Comparison of ENCODE assay signal across 1 cellular context in the genomic region with DNA sequence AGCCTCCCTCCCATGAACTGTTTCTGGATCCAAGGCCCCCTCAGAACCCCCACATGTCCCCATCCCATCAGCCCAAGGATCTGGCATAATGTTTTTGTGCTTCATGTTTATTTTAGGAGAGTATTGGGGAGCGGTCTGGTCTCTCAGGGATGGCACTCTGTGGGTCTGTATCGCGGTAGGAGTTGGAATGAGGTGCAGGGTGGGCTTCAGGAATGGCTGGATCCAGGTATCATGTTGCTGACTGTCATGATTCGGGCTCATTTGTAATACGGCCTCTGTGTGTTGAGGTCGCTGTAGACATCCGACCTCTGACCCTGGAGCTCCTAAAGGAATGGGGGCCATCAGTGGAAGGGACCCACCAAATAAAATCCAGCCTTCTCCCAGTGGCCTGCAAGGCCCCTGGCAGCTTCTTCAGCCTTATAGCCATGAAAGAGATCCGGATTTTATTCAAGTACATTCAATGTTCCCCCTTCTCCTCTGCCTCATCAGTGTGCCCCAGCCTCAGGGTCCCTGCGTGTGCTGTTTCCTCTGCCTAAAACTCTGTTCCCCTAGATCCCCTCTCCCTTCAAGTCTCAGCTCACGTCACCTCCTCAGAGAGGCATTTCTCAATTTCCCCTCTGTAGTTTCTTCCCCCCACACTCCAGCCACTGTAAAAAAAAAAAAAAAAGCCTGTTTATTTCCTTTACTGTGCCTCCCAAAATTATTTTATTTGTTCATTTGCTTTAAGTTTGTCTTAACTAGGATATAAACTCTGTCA.
A peak's percentile ranks its signal among the peaks of the same experiment; 100 is the strongest.
TF ChIP-seq lines count a peak whose summit lies in the region.

No MANE protein-coding gene starts in this region.

TF ChIP-seq in WTC11, 78 proteins besides CTCF, POLR2A, EP300 and RAD21 (continued from another document):
- TF ChIP-seq GTF2I (CRISPR knock-in tag; conservative IDR thresholded peaks at IDR 0.05), result peak; percentile 55; the same call in 1 of the 2 replicates
- no peak for TF ChIP-seq ZNF121 (CRISPR knock-in tag; IDR thresholded peaks at IDR 0.05)
- no peak for TF ChIP-seq ATF1 (CRISPR knock-in tag; IDR thresholded peaks at IDR 0.05)
- no peak for TF ChIP-seq EMX1 (CRISPR knock-in tag; IDR thresholded peaks at IDR 0.05)
- TF ChIP-seq JUN (CRISPR knock-in tag; IDR thresholded peaks at IDR 0.05), result no peak
- TF ChIP-seq SMAD4 (CRISPR knock-in tag; IDR thresholded peaks at IDR 0.05), result no peak
